In the genomic region with DNA sequence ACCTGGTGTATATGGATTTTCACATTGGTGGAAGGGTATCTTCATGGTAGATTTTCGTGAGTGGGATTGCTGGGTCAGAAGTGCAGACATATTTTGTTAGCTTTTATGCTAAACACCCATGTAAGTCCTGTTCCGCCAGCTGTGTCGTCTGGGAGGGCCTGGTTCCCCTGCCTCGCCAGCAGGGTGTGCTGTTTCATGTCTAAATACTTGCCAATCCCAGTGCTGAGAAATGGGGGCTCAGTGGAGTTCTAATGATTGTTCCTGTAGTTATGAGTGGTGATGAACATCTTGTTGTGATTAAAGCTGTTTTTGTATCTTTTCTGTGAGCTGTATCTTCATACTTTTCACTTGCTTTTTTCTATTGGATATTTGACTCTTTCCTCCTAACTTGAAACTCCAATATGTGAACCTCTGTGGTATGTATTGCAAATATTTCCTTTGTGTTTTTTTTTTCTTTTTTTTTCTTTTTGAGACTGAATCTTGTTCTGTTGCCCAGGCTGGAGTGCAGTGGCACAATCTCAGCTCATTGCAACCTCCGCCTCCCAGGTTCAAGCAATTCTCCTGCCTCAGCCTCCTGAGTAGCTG, we compare ENCODE assay signal across 8 cellular contexts. TPM values are rescaled to one million over a fixed set of nuclear protein-coding genes. Genes with fewer than 3 reads are reported as not detected.
DNase-seq lines count a peak whose midpoint lies in the region; ATAC-seq and TF ChIP-seq lines count a peak whose summit lies in the region.

No MANE protein-coding gene starts in this region.

- H3K4me2 ChIP-seq in Loucy (ENCODE audit: low read depth, low read length, poor library complexity, severe bottlenecking): no peak overlapping the region
- no peak overlapping the region for H3K4me2 ChIP-seq in smooth muscle cell

- intact Hi-C loops in activated CD8-positive, alpha-beta T cell treated with anti-CD3 and anti-CD28 coated beads for 36 hours (cut with micrococcal nuclease): no loop called here

- CTCF ChIA-PET in activated CD8-positive, alpha-beta T cell treated with anti-CD3 and anti-CD28 coated beads for 36 hours (lab: Charles Lee): interaction anchor here (0.7 to 5.3 kb wide), 19 partner anchors 9 to 196 kb away, joined by 3 to 60 read pairs (median 4); no protein-coding TSS in a partner anchor

- peak; percentile 47 for ATAC-seq in activated CD8-positive, alpha-beta T cell treated with anti-CD3 and anti-CD28 coated beads for 36 hours
- ATAC-seq in HG03354 (IDR thresholded peaks at IDR 0.05; ENCODE audit: poor library complexity, severe bottlenecking, unreplicated experiment) (no peak), HG02763 (IDR thresholded peaks at IDR 0.05; ENCODE audit: unreplicated experiment) (no peak)

- H3K36me3 Mint-ChIP-seq in activated CD8-positive, alpha-beta T cell treated with anti-CD3 and anti-CD28 coated beads for 36 hours (ENCODE audit: low read depth): peaks cover 2% of the 10 kb centered on the region

- H3K9me3 ChIP-seq in Loucy (ENCODE audit: insufficient read depth, low read depth, low read length) (no peaks in the 10 kb centered on the region), smooth muscle cell (replicated peaks; ENCODE audit: low read depth) (no peaks in the 10 kb centered on the region)

- H2AFZ ChIP-seq in Loucy (ENCODE audit: low read length) (no peak overlapping the region), smooth muscle cell (ENCODE audit: low read depth) (no peak overlapping the region)

- WGBS in smooth muscle cell (ENCODE audit: low lambda C conversion rate): 60% methylated on average over 5 of the region's 5 CpGs

- H3K4me1 ChIP-seq in Loucy (ENCODE audit: insufficient read depth, low read length, poor library complexity, severe bottlenecking) (no peaks in the 10 kb centered on the region), smooth muscle cell (ENCODE audit: low read depth) (no peaks in the 10 kb centered on the region)

- no peak overlapping the region for H3K9ac ChIP-seq in Loucy (ENCODE audit: low read depth, low read length, poor library complexity, severe bottlenecking)
- H3K9ac ChIP-seq in smooth muscle cell (ENCODE audit: low read depth): no peak overlapping the region

- H3K27ac ChIP-seq in smooth muscle cell (ENCODE audit: low read depth): peak overlapping the region; percentile 73

- DNase-seq in GM10266 (ENCODE audit: extremely low spot score): peak; percentile 61
- peak; percentile 44 for DNase-seq in activated CD8-positive, alpha-beta T cell treated with anti-CD3 and anti-CD28 coated beads for 36 hours
- DNase-seq in fibroblast of villous mesenchyme (ENCODE audit: low read depth): peak; percentile 64
- no peak for DNase-seq in smooth muscle cell (lab: John Stamatoyannopoulos, UW; ENCODE audit: unreplicated experiment)
- no peak for DNase-seq in T1000 (lab: John Stamatoyannopoulos, UW)

- H3K4me3 ChIP-seq in Loucy (ENCODE audit: low read length, poor library complexity, severe bottlenecking): no peak overlapping the region
- H3K4me3 ChIP-seq in fibroblast of villous mesenchyme (ENCODE audit: low read depth, low read length): no peak overlapping the region
- H3K4me3 ChIP-seq in smooth muscle cell: no peak overlapping the region

- H4K20me1 ChIP-seq in Loucy (ENCODE audit: insufficient read depth, low read length, poor library complexity, severe bottlenecking): peaks cover 63% of the 10 kb centered on the region
- peaks cover 100% of the 10 kb centered on the region for H4K20me1 ChIP-seq in smooth muscle cell (ENCODE audit: low read depth)

- no peak overlapping the region for H3K27ac Mint-ChIP-seq in activated CD8-positive, alpha-beta T cell treated with anti-CD3 and anti-CD28 coated beads for 36 hours

- peaks cover 25% of the 10 kb centered on the region; the same call in 1 of the 2 replicates for H3K36me3 ChIP-seq in Loucy (ENCODE audit: insufficient read depth, low read length)
- no peaks in the 10 kb centered on the region for H3K36me3 ChIP-seq in smooth muscle cell (ENCODE audit: low read depth)

- no peaks in the 10 kb centered on the region for H3K9me3 Mint-ChIP-seq in activated CD8-positive, alpha-beta T cell treated with anti-CD3 and anti-CD28 coated beads for 36 hours

- H3K27me3 ChIP-seq in Loucy (ENCODE audit: insufficient read depth, low read length, poor library complexity, severe bottlenecking) (no peaks in the 10 kb centered on the region), smooth muscle cell (ENCODE audit: low read depth) (no peaks in the 10 kb centered on the region)

- H3K4me3 Mint-ChIP-seq in activated CD8-positive, alpha-beta T cell treated with anti-CD3 and anti-CD28 coated beads for 36 hours: no peak overlapping the region

- TF ChIP-seq CTCF in GM10266 (IDR thresholded peaks at IDR 0.05; ENCODE audit: control insufficient read depth, insufficient read depth, low read depth, missing control alignments) (peak; percentile 74), Loucy (conservative IDR thresholded peaks at IDR 0.05; ENCODE audit: low read length) (peak; percentile 76), fibroblast of villous mesenchyme (IDR thresholded peaks at IDR 0.05; ENCODE audit: insufficient read depth, low read depth, low read length) (peak; percentile 76), smooth muscle cell (IDR thresholded peaks at IDR 0.05; ENCODE audit: borderline replicate concordance, insufficient read depth, poor library complexity, severe bottlenecking) (peak; percentile 57)
- peak; percentile 58 for TF ChIP-seq CTCF in activated CD8-positive, alpha-beta T cell treated with anti-CD3 and anti-CD28 coated beads for 36 hours (IDR thresholded peaks at IDR 0.05)

- H3K27me3 Mint-ChIP-seq in activated CD8-positive, alpha-beta T cell treated with anti-CD3 and anti-CD28 coated beads for 36 hours: no peaks in the 10 kb centered on the region

- H3K4me1 Mint-ChIP-seq in activated CD8-positive, alpha-beta T cell treated with anti-CD3 and anti-CD28 coated beads for 36 hours (ENCODE audit: low read depth): peaks cover 5% of the 10 kb centered on the region

- peaks cover 95% of the 10 kb centered on the region for H3K79me2 ChIP-seq in Loucy (ENCODE audit: insufficient read depth, low read length)
- peaks cover 95% of the 10 kb centered on the region for H3K79me2 ChIP-seq in smooth muscle cell (ENCODE audit: low read depth)

- POLR2A ChIA-PET in activated CD8-positive, alpha-beta T cell treated with anti-CD3 and anti-CD28 coated beads for 36 hours (lab: Charles Lee): no interaction called here

- H3F3A ChIP-seq in Loucy (ENCODE audit: low read depth) (no peaks in the 10 kb centered on the region), smooth muscle cell (ENCODE audit: low read depth) (peaks cover 6% of the 10 kb centered on the region)

- H3K9me2 ChIP-seq in Loucy (replicated peaks; ENCODE audit: low read depth, low read length): no peaks in the 10 kb centered on the region

RNA-seq across cellular contexts. Expression of gene KDM4B, which starts 32.7 kb away (rescaled TPM):
- total RNA-seq in activated CD8-positive, alpha-beta T cell treated with anti-CD3 and anti-CD28 coated beads for 36 hours: 10 to 100 TPM; 46.3 to 46.6 TPM
- total RNA-seq in fibroblast of villous mesenchyme (17.7 TPM in 2 replicates), smooth muscle cell (24.6 and 27.9 TPM in 2 replicates)
- polyA plus RNA-seq in smooth muscle cell: 32.3 and 45.1 TPM in 2 replicates

Comparison
In these comparisons a context has a peak if more than half of its experiments do, and no peak if none do; other contexts are left out.
1. DNase-seq: peak in GM10266 (single experiment), activated CD8-positive, alpha-beta T cell treated with anti-CD3 and anti-CD28 coated beads for 36 hours (single experiment) and fibroblast of villous mesenchyme (single experiment); none in smooth muscle cell (single experiment) and T1000 (single experiment).
2. Peak in every context shown above with its lines, with median percentiles within 50 percentile points of each other: CTCF ChIP-seq.